Comparison of ENCODE assay signal across 1 cellular context in the genomic region with DNA sequence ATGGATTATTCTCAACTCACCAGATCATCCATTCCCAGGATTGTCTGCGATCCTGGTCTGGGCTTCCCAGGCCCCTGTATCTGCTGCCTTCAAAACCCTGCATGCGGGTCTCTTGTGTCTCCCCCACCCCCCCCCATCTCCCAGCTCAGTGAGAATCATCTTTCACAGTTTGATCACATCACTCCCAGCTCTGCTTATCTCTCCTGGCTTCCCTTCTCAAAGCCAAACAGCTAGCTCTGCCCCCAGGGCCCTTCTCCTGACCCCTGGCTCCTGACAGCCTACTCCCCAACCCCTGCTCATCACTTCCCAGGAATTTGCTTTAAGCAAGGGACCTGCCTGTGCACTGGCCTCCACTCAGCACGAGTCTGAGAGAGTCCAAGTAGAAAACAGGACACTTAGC.
TF ChIP-seq lines count a peak whose summit lies in the region.

No MANE protein-coding gene starts in this region.

TF ChIP-seq in A549, 52 proteins besides CTCF, POLR2A, EP300 and RAD21:
- TF ChIP-seq, protein P1, sequence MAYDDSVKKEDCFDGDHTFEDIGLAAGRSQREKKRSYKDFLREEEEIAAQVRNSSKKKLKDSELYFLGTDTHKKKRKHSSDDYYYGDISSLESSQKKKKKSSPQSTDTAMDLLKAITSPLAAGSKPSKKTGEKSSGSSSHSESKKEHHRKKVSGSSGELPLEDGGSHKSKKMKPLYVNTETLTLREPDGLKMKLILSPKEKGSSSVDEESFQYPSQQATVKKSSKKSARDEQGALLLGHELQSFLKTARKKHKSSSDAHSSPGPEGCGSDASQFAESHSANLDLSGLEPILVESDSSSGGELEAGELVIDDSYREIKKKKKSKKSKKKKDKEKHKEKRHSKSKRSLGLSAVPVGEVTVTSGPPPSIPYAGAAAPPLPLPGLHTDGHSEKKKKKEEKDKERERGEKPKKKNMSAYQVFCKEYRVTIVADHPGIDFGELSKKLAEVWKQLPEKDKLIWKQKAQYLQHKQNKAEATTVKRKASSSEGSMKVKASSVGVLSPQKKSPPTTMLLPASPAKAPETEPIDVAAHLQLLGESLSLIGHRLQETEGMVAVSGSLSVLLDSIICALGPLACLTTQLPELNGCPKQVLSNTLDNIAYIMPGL (CRISPR knock-in tag; IDR thresholded peaks at IDR 0.05; ENCODE audit: borderline replicate concordance) = no peak
- TF ChIP-seq TP53 (CRISPR knock-in tag; IDR thresholded peaks at IDR 0.05) (no peak), PHF8 (IDR thresholded peaks at IDR 0.05; ENCODE audit: borderline replicate concordance, low read depth) (no peak), KDM5A (IDR thresholded peaks at IDR 0.05) (no peak), ZC3H11A (IDR thresholded peaks at IDR 0.05) (no peak), CHD2 (IDR thresholded peaks at IDR 0.05; ENCODE audit: low read length, partially characterized antibody) (no peak), EHF (CRISPR knock-in tag; IDR thresholded peaks at IDR 0.05) (no peak), KDM1A (IDR thresholded peaks at IDR 0.05; ENCODE audit: low read depth) (no peak), ZFP36 (IDR thresholded peaks at IDR 0.05; ENCODE audit: borderline replicate concordance, partially characterized antibody) (no peak), FOXS1 (CRISPR knock-in tag; IDR thresholded peaks at IDR 0.05) (no peak), POLR2AphosphoS2 (conservative IDR thresholded peaks at IDR 0.05; ENCODE audit: low read length) (no peak), SMC3 (IDR thresholded peaks at IDR 0.05) (no peak), CBX2 (IDR thresholded peaks at IDR 0.05; ENCODE audit: borderline replicate concordance, low read depth) (no peak)
